Comparison of ENCODE assay signal across 18 cellular contexts in genomic region chr10:75977146-75977545, GRCh38.
"Had no signal": no experiment of that assay in that cellular context is flagged by ENCODE, and none has a peak within 500 bp of the region (broad histone marks: within the 10 kb centered on the region; RNA-seq: fewer than 3 reads in every experiment).

No MANE protein-coding gene starts in this region.

- H3K36me3 ChIP-seq: left lung, sigmoid colon had no signal

- H3K36me3 Mint-ChIP-seq: mesothelial cell of epicardium; stimulated activated effector memory CD8-positive, alpha-beta T cell treated with anti-CD3 and anti-CD28 coated beads, Interleukin-12 subunit alpha, Interleukin-12 subunit beta, amount 100 ng/mL, for 72 hours; type B pancreatic cell had no signal

- H3K27ac ChIP-seq: body of pancreas, left lung, sigmoid colon, testis had no signal

- H3K4me3 ChIP-seq: body of pancreas, left lung, sigmoid colon, testis had no signal

- H3K9me3 ChIP-seq: body of pancreas, left lung, sigmoid colon, testis had no signal

- DNase-seq: activated CD4-positive, alpha-beta T cell treated with anti-CD3 and anti-CD28 coated beads, Interleukin-2, amount 10 ng/mL, durations not matched to agents 7 days and 5 days; activated CD8-positive, alpha-beta memory T cell treated with anti-CD3 and anti-CD28 coated beads, Interleukin-2, amount 50 U/mL, for 4 hours; activated CD8-positive, alpha-beta T cell treated with anti-CD3 and anti-CD28 coated beads, Interleukin-2, amount 10 ng/mL, durations not matched to agents 7 days and 5 days; activated naive CD4-positive, alpha-beta T cell treated with anti-CD3 and anti-CD28 coated beads for 36 hours; activated T-cell treated with anti-CD3 and anti-CD28 coated beads, Interleukin-2, amount 50 U/mL, for 4 hours; body of pancreas; dermis blood vessel endothelial cell; effector memory CD4-positive, alpha-beta T cell; kidney; left lung; posterior cingulate gyrus; sigmoid colon; stimulated activated CD4-positive, alpha-beta T cell treated with anti-CD3 and anti-CD28 coated beads, Interleukin-4, amount 100 ng/mL, for 24 hours; testis had no signal

- H3K4me1 Mint-ChIP-seq: activated CD4-positive, alpha-beta T cell treated with anti-CD3 and anti-CD28 coated beads, Interleukin-2, amount 10 ng/mL, durations not matched to agents 7 days and 5 days; stimulated activated effector memory CD8-positive, alpha-beta T cell treated with anti-CD3 and anti-CD28 coated beads, Interleukin-12 subunit alpha, Interleukin-12 subunit beta, amount 100 ng/mL, for 72 hours had no signal

- H3K27me3 Mint-ChIP-seq: activated CD4-positive, alpha-beta T cell treated with anti-CD3 and anti-CD28 coated beads, Interleukin-2, amount 10 ng/mL, durations not matched to agents 7 days and 5 days had no signal

- H3K27me3 ChIP-seq: body of pancreas, left lung, sigmoid colon, testis had no signal

- H3K27ac Mint-ChIP-seq: activated CD4-positive, alpha-beta T cell treated with anti-CD3 and anti-CD28 coated beads, Interleukin-2, amount 10 ng/mL, durations not matched to agents 7 days and 5 days; activated CD8-positive, alpha-beta T cell treated with anti-CD3 and anti-CD28 coated beads, Interleukin-2, amount 10 ng/mL, durations not matched to agents 7 days and 5 days; activated naive CD4-positive, alpha-beta T cell treated with anti-CD3 and anti-CD28 coated beads for 36 hours; mesothelial cell of epicardium; nephron; stimulated activated effector memory CD8-positive, alpha-beta T cell treated with anti-CD3 and anti-CD28 coated beads, Interleukin-12 subunit alpha, Interleukin-12 subunit beta, amount 100 ng/mL, for 72 hours; type B pancreatic cell had no signal

- H3K4me3 Mint-ChIP-seq: activated CD4-positive, alpha-beta T cell treated with anti-CD3 and anti-CD28 coated beads, Interleukin-2, amount 10 ng/mL, durations not matched to agents 7 days and 5 days; activated CD8-positive, alpha-beta T cell treated with anti-CD3 and anti-CD28 coated beads, Interleukin-2, amount 10 ng/mL, durations not matched to agents 7 days and 5 days; activated naive CD4-positive, alpha-beta T cell treated with anti-CD3 and anti-CD28 coated beads for 36 hours; activated T-cell treated with anti-CD3 and anti-CD28 coated beads, Interleukin-2, amount 50 U/mL, for 4 hours; mesothelial cell of epicardium; nephron; stimulated activated effector memory CD8-positive, alpha-beta T cell treated with anti-CD3 and anti-CD28 coated beads, Interleukin-12 subunit alpha, Interleukin-12 subunit beta, amount 100 ng/mL, for 72 hours; type B pancreatic cell had no signal

- H3K9me3 Mint-ChIP-seq: activated CD4-positive, alpha-beta T cell treated with anti-CD3 and anti-CD28 coated beads, Interleukin-2, amount 10 ng/mL, durations not matched to agents 7 days and 5 days; activated naive CD4-positive, alpha-beta T cell treated with anti-CD3 and anti-CD28 coated beads for 36 hours; activated T-cell treated with anti-CD3 and anti-CD28 coated beads, Interleukin-2, amount 50 U/mL, for 4 hours; mesothelial cell of epicardium; nephron; type B pancreatic cell had no signal

- ATAC-seq: activated CD8-positive, alpha-beta T cell treated with anti-CD3 and anti-CD28 coated beads, Interleukin-2, amount 10 ng/mL, durations not matched to agents 7 days and 5 days; activated T-cell treated with anti-CD3 and anti-CD28 coated beads, Interleukin-2, amount 50 U/mL, for 4 hours; body of pancreas; left lung; stimulated activated effector memory CD8-positive, alpha-beta T cell treated with anti-CD3 and anti-CD28 coated beads, Interleukin-12 subunit alpha, Interleukin-12 subunit beta, amount 100 ng/mL, for 72 hours had no signal

- H3K4me1 ChIP-seq: body of pancreas, testis had no signal
